22 cellular contexts compared by ENCODE assay signal in the genomic region with DNA sequence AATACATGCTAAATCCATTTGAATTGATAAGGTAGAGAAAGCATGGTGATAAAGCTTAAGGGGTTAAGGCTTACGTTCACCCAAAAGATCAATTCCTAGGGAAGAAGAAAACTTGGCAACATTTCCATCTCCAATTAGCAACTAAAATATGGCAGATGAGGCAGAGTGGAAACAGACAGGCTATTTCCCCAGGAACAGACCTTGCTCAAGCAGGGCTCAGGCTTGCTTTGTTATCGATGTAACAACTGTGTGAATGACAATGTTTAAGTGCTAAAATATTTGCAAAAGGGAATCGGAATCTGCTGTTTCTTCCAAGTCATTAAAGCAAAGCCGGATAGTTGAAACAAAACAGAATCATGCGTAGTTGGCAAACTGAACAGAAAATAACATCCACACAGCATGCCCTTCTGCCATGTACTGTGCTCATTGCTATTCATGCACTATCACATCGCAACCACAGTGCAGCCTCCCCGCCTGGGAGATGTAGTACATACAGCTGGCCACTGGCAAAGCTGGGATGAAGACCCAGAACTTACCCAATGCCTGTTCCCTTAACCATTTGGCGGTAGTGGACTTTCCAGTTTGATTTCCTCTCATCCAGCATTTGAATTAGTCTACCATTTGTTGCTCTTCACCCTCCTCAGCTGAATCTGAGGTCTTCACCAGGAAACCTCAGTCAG.
DNase-seq lines count a peak whose midpoint lies in the region; ATAC-seq and TF ChIP-seq lines count a peak whose summit lies in the region.
"Had no signal": no experiment of that assay in that cellular context is flagged by ENCODE, and none has a peak within 500 bp of the region (broad histone marks: within the 10 kb centered on the region; RNA-seq: fewer than 3 reads in every experiment).

No MANE protein-coding gene starts in this region.

- DNase-seq in BE2C (peak; percentile 76), H7 (peak; percentile 61), UCSD-AML1 (lab: John Stamatoyannopoulos, UW; ENCODE audit: unreplicated experiment) (peak; percentile 3), OCI-M2 (lab: John Stamatoyannopoulos, UW; ENCODE audit: unreplicated experiment) (no peak)
- no peak for DNase-seq in activated CD4-positive, CD25-positive, alpha-beta regulatory T cell treated with anti-CD3 and anti-CD28 coated beads, Interleukin-2, amount 50 U/mL, for 72 hours
- DNase-seq: activated CD4-positive, alpha-beta T cell treated with anti-CD3 and anti-CD28 coated beads for 36 hours; AML-193; cerebellar nuclear complex; COR-L47; esophagus squamous epithelium; MG63; NCI-H187; NCI-H510A treated with DMSO at 0.1 percent for 48 hours; RPMI8226; small intestine; stimulated activated naive CD4-positive, alpha-beta T cell treated with Interleukin-2 at 50 U/mL for 16 hours; thyroid gland had no signal

- no peaks in the 10 kb centered on the region for H3K27me3 ChIP-seq in BE2C
- H3K27me3 ChIP-seq in H7 (ENCODE audit: control insufficient read depth, insufficient read depth, low read length) = no peaks in the 10 kb centered on the region
- H3K27me3 ChIP-seq: esophagus squamous epithelium, MG63, thyroid gland had no signal

- no peaks in the 10 kb centered on the region for H3K9me3 Mint-ChIP-seq in nephron
- H3K9me3 Mint-ChIP-seq: activated naive CD4-positive, alpha-beta T cell treated with anti-CD3 and anti-CD28 coated beads, Interleukin-2, amount 50 U/mL, for 72 hours had no signal

- TF ChIP-seq CTCF in BE2C (IDR thresholded peaks at IDR 0.05; ENCODE audit: low read depth, low read length) (peak; percentile 48), nephron (IDR thresholded peaks at IDR 0.05; ENCODE audit: unreplicated experiment in 3 of 3) (no peak)

- no peak overlapping the region for H3K4me3 Mint-ChIP-seq in nephron
- H3K4me3 Mint-ChIP-seq: activated CD4-positive, alpha-beta T cell treated with anti-CD3 and anti-CD28 coated beads for 36 hours had no signal

- H3K36me3 ChIP-seq in BE2C = no peaks in the 10 kb centered on the region
- no peaks in the 10 kb centered on the region for H3K36me3 ChIP-seq in H7 (replicated peaks; ENCODE audit: control insufficient read depth, insufficient read depth, low read length)
- H3K36me3 ChIP-seq: esophagus squamous epithelium, MG63, prostate gland, thyroid gland had no signal

- H3K9me3 ChIP-seq in BE2C = no peaks in the 10 kb centered on the region
- H3K9me3 ChIP-seq: esophagus squamous epithelium, MG63, prostate gland, thyroid gland had no signal

- H3K4me1 ChIP-seq in BE2C = peaks cover 15% of the 10 kb centered on the region
- H3K4me1 ChIP-seq: prostate gland, thyroid gland had no signal

- peak overlapping the region in 2 of 3 experiments; percentile 17 to 66 for H3K27ac Mint-ChIP-seq in nephron
- H3K27ac Mint-ChIP-seq: activated CD4-positive, alpha-beta T cell treated with anti-CD3 and anti-CD28 coated beads for 36 hours; activated naive CD4-positive, alpha-beta T cell treated with anti-CD3 and anti-CD28 coated beads, Interleukin-2, amount 50 U/mL, for 72 hours had no signal

- H3K4me1 Mint-ChIP-seq in nephron = peaks cover 26% of the 10 kb centered on the region

- H3K36me3 Mint-ChIP-seq in nephron (ENCODE audit: low read depth) = no peaks in the 10 kb centered on the region
- H3K36me3 Mint-ChIP-seq: activated naive CD4-positive, alpha-beta T cell treated with anti-CD3 and anti-CD28 coated beads, Interleukin-2, amount 50 U/mL, for 72 hours had no signal

- H3K27me3 Mint-ChIP-seq in nephron (ENCODE audit: low read depth) = no peaks in the 10 kb centered on the region

- no peak for ATAC-seq in GM19328 (IDR thresholded peaks at IDR 0.05; ENCODE audit: unreplicated experiment)
- ATAC-seq: activated CD4-positive, alpha-beta T cell treated with anti-CD3 and anti-CD28 coated beads for 36 hours; activated naive CD4-positive, alpha-beta T cell treated with anti-CD3 and anti-CD28 coated beads, Interleukin-2, amount 50 U/mL, for 72 hours; left lobe of liver had no signal

- peak overlapping the region; percentile 46 for H3K4me3 ChIP-seq in BE2C (ENCODE audit: low read depth, low read length)
- H3K4me3 ChIP-seq in H7 (ENCODE audit: insufficient read depth, low read depth, low read length) = no peak overlapping the region
- H3K4me3 ChIP-seq: esophagus squamous epithelium, MG63, prostate gland, thyroid gland had no signal

Comparison
In these comparisons a context has a peak if more than half of its experiments do, and no peak if none do; other contexts are left out.
1. DNase-seq: peak in BE2C (single experiment), H7 (single experiment) and UCSD-AML1 (single experiment); none in OCI-M2 (single experiment) and activated CD4-positive, CD25-positive, alpha-beta regulatory T cell treated with anti-CD3 and anti-CD28 coated beads, Interleukin-2, amount 50 U/mL, for 72 hours (single experiment).